In genomic region chr7:28102778-28103177, GRCh38 we compare ENCODE assay signal across 11 cellular contexts.
DNase-seq lines count a peak whose midpoint lies in the region; ATAC-seq, FAIRE-seq and TF ChIP-seq lines count a peak whose summit lies in the region.
"Had no signal": no experiment of that assay in that cellular context is flagged by ENCODE, and none has a peak within 500 bp of the region (broad histone marks: within the 10 kb centered on the region; RNA-seq: fewer than 3 reads in every experiment).

No MANE protein-coding gene starts in this region.

- peak overlapping the region; percentile 15 for H3K27ac Mint-ChIP-seq in memory B cell
- H3K27ac Mint-ChIP-seq in Calu3 (ENCODE audit: unreplicated experiment), result no peak overlapping the region

- H3K4me3 Mint-ChIP-seq in memory B cell (no peak overlapping the region), Calu3 (ENCODE audit: low read depth, unreplicated experiment) (no peak overlapping the region)

- peaks cover 12% of the 10 kb centered on the region for H3K36me3 Mint-ChIP-seq in memory B cell
- H3K36me3 Mint-ChIP-seq in Calu3 (ENCODE audit: insufficient read depth, unreplicated experiment), result peaks cover 5% of the 10 kb centered on the region

- H3K4me1 Mint-ChIP-seq in memory B cell, result peaks cover 23% of the 10 kb centered on the region
- H3K4me1 Mint-ChIP-seq in Calu3 (ENCODE audit: low read depth, unreplicated experiment), result peaks cover 35% of the 10 kb centered on the region

- DNase-seq in Right ventricle myocardium inferior (ENCODE audit: missing footprints), result no peak
- DNase-seq in cardiac septum (ENCODE audit: low spot score), result no peak
- no peak for DNase-seq in bronchial epithelial cell (ENCODE audit: low read depth)
- DNase-seq in memory B cell (ENCODE audit: low spot score in 2 of 2), result no peak
- DNase-seq in hypothalamus (lab: John Stamatoyannopoulos, UW), result no peak
- DNase-seq in Calu3, result no peak
- DNase-seq: NCI-H1930, retina had no signal

- no peaks in the 10 kb centered on the region for H3K36me3 ChIP-seq in bronchial epithelial cell (ENCODE audit: control insufficient read depth, insufficient read depth, low read length)

- CTCF ChIA-PET in Calu3 (lab: Charles Lee), result interaction anchor here (1.4 kb wide), 1 partner anchor 41 kb away, joined by 5 read pairs; no protein-coding TSS in a partner anchor

- ATAC-seq in Right ventricle myocardium inferior, result peak; percentile 41
- ATAC-seq in memory B cell (ENCODE audit: low read depth), result no peak
- ATAC-seq in HG02884 (IDR thresholded peaks at IDR 0.05; ENCODE audit: unreplicated experiment), result no peak
- ATAC-seq in HG02642 (IDR thresholded peaks at IDR 0.05; ENCODE audit: poor library complexity, unreplicated experiment), result no peak

- no peaks in the 10 kb centered on the region for H3K27me3 ChIP-seq in bronchial epithelial cell (ENCODE audit: control insufficient read depth, insufficient read depth, low read length)

- H3K27me3 Mint-ChIP-seq in memory B cell (no peaks in the 10 kb centered on the region), Calu3 (ENCODE audit: unreplicated experiment) (no peaks in the 10 kb centered on the region)

- no TSS peak for BruUV-seq in Calu3 (replicated peaks; lab: Mats Ljungman, UMichigan)

- TF ChIP-seq CTCF in bronchial epithelial cell (IDR thresholded peaks at IDR 0.05; ENCODE audit: insufficient read depth, low read length, severe bottlenecking), result no peak
- TF ChIP-seq CTCF in Calu3 (IDR thresholded peaks at IDR 0.05; ENCODE audit: unreplicated experiment), result no peak

- no peak overlapping the region for H3K4me3 ChIP-seq in bronchial epithelial cell (ENCODE audit: low read depth, low read length)

- H3K9me3 Mint-ChIP-seq in memory B cell (no peaks in the 10 kb centered on the region), Calu3 (ENCODE audit: low read depth, unreplicated experiment) (no peaks in the 10 kb centered on the region)

- intact Hi-C loops in Right ventricle myocardium inferior (cut with DNase I), result no loop called here
- intact Hi-C loops in cardiac septum (cut with DNase I), result no loop called here
- intact Hi-C loops in Calu3 (cut with micrococcal nuclease; ENCODE audit: unreplicated experiment), result no loop called here

- FAIRE-seq in bronchial epithelial cell (lab: Jason Lieb, UNC), result peak; percentile 7
- FAIRE-seq: colon had no signal
